Comparison of ENCODE assay signal across 8 cellular contexts in genomic region chr17:59786536-59787319, GRCh38.
DNase-seq lines count a peak whose midpoint lies in the region; ATAC-seq and TF ChIP-seq lines count a peak whose summit lies in the region.

No MANE protein-coding gene starts in this region.

- peak overlapping the region; percentile 99 for H3K27ac Mint-ChIP-seq in activated CD8-positive, alpha-beta T cell treated with anti-CD3 and anti-CD28 coated beads for 36 hours
- peak overlapping the region; percentile 90 for H3K27ac Mint-ChIP-seq in endodermal cell
- H3K27ac Mint-ChIP-seq in stimulated activated naive B cell treated with anti-CD40 and anti-IgM and Interleukin-4, amounts not matched to agents 10 μg/mL and 1 μg/mL and 100 μg/mL, for 72 hours = peak overlapping the region; percentile 98

- 63 to 76% methylated on average over 7 to 8 of the region's 8 CpGs for WGBS in endodermal cell (ENCODE audit: insufficient coverage in 1 of 2, insufficient read length in 1 of 2), 2 experiments

- peaks cover 58% of the 10 kb centered on the region for H3K4me1 Mint-ChIP-seq in activated CD8-positive, alpha-beta T cell treated with anti-CD3 and anti-CD28 coated beads for 36 hours (ENCODE audit: low read depth)
- H3K4me1 Mint-ChIP-seq in endodermal cell = peaks cover 30% of the 10 kb centered on the region
- H3K4me1 Mint-ChIP-seq in stimulated activated naive B cell treated with anti-CD40 and anti-IgM and Interleukin-4, amounts not matched to agents 10 μg/mL and 1 μg/mL and 100 μg/mL, for 72 hours = peaks cover 23 to 46% of the 10 kb centered on the region in 2 donors

- ATAC-seq in GM18520 (IDR thresholded peaks at IDR 0.05; ENCODE audit: unreplicated experiment) (peak; percentile 86), HG03039 (IDR thresholded peaks at IDR 0.05; ENCODE audit: unreplicated experiment) (peak; percentile 81)
- ATAC-seq in activated CD8-positive, alpha-beta T cell treated with anti-CD3 and anti-CD28 coated beads for 36 hours = peak; percentile 86
- ATAC-seq in stimulated activated naive B cell treated with anti-CD40 and anti-IgM and Interleukin-4, amounts not matched to agents 10 μg/mL and 1 μg/mL and 100 μg/mL, for 72 hours (replicated peaks) = peak; percentile 94 to 95

- no peaks in the 10 kb centered on the region for H3K9me3 ChIP-seq in endodermal cell (ENCODE audit: control insufficient read depth, low read length)
- no peaks in the 10 kb centered on the region for H3K9me3 ChIP-seq in muscle layer of duodenum (ENCODE audit: control insufficient read depth in 1 of 2, low read length in 2 of 2)

- no peaks in the 10 kb centered on the region for H3K9me3 Mint-ChIP-seq in activated CD8-positive, alpha-beta T cell treated with anti-CD3 and anti-CD28 coated beads for 36 hours
- H3K9me3 Mint-ChIP-seq in endodermal cell = no peaks in the 10 kb centered on the region
- H3K9me3 Mint-ChIP-seq in stimulated activated naive B cell treated with anti-CD40 and anti-IgM and Interleukin-4, amounts not matched to agents 10 μg/mL and 1 μg/mL and 100 μg/mL, for 72 hours = no peaks in the 10 kb centered on the region

- H3K27me3 ChIP-seq in endodermal cell (ENCODE audit: control insufficient read depth, insufficient read depth, low read length, poor library complexity, severe bottlenecking) (no peaks in the 10 kb centered on the region), muscle layer of duodenum (ENCODE audit: low read depth, low read length) (no peaks in the 10 kb centered on the region)

- peak overlapping the region; percentile 87 for H3K27ac ChIP-seq in endodermal cell (ENCODE audit: low read depth, low read length)
- H3K27ac ChIP-seq in muscle layer of duodenum (ENCODE audit: low read length) = peak overlapping the region; percentile 90

- CTCF ChIA-PET in AG04449 (lab: Yijun Ruan, JAX) = interaction anchor here (1.3 to 1.9 kb wide), 2 partner anchors 33 to 34 kb away, joined by 3 to 7 read pairs; no protein-coding TSS in a partner anchor
- CTCF ChIA-PET in activated CD8-positive, alpha-beta T cell treated with anti-CD3 and anti-CD28 coated beads for 36 hours (lab: Charles Lee) = interaction anchor here (0.9 to 8.0 kb wide), 9 partner anchors 25 to 73 kb away, joined by 3 to 108 read pairs (median 6); no protein-coding TSS in a partner anchor

- DNase-seq in AG04449 (ENCODE audit: low read depth, low spot score) (peak; percentile 100), NCI-H69 (lab: John Stamatoyannopoulos, UW) (peak; percentile 82), endodermal cell (peak; percentile 81)
- peak; percentile 92 for DNase-seq in activated CD8-positive, alpha-beta T cell treated with anti-CD3 and anti-CD28 coated beads for 36 hours
- peak; percentile 90 for DNase-seq in stimulated activated naive B cell treated with anti-CD40 and anti-IgM and Interleukin-4, amounts not matched to agents 10 μg/mL and 1 μg/mL and 100 μg/mL, for 72 hours

- peaks cover 37% of the 10 kb centered on the region for H3K36me3 Mint-ChIP-seq in activated CD8-positive, alpha-beta T cell treated with anti-CD3 and anti-CD28 coated beads for 36 hours (ENCODE audit: low read depth)
- H3K36me3 Mint-ChIP-seq in endodermal cell (ENCODE audit: low read depth) = peaks cover 4% of the 10 kb centered on the region
- peaks cover 15 to 29% of the 10 kb centered on the region in 2 donors for H3K36me3 Mint-ChIP-seq in stimulated activated naive B cell treated with anti-CD40 and anti-IgM and Interleukin-4, amounts not matched to agents 10 μg/mL and 1 μg/mL and 100 μg/mL, for 72 hours

- H3K9ac ChIP-seq in endodermal cell (ENCODE audit: extremely low read depth, low read length, poor library complexity, severe bottlenecking) = no peak overlapping the region

- H3K4me1 ChIP-seq in endodermal cell (ENCODE audit: control insufficient read depth, insufficient read depth, low read length) (peaks cover 11% of the 10 kb centered on the region), muscle layer of duodenum (ENCODE audit: control insufficient read depth in 1 of 2, insufficient read depth in 2 of 2, low read length in 2 of 2) (peaks cover 10 to 20% of the 10 kb centered on the region in 2 donors)

- no peaks in the 10 kb centered on the region for H3K27me3 Mint-ChIP-seq in activated CD8-positive, alpha-beta T cell treated with anti-CD3 and anti-CD28 coated beads for 36 hours
- no peaks in the 10 kb centered on the region for H3K27me3 Mint-ChIP-seq in endodermal cell (ENCODE audit: insufficient read depth)
- no peaks in the 10 kb centered on the region for H3K27me3 Mint-ChIP-seq in stimulated activated naive B cell treated with anti-CD40 and anti-IgM and Interleukin-4, amounts not matched to agents 10 μg/mL and 1 μg/mL and 100 μg/mL, for 72 hours

- no peaks in the 10 kb centered on the region for H3K36me3 ChIP-seq in endodermal cell (ENCODE audit: control insufficient read depth, insufficient read depth, low read length)
- peaks cover 0 to 36% of the 10 kb centered on the region in 2 donors for H3K36me3 ChIP-seq in muscle layer of duodenum (ENCODE audit: control insufficient read depth in 1 of 2, insufficient read depth in 2 of 2, low read length in 2 of 2)

- POLR2A ChIA-PET in AG04449 (lab: Yijun Ruan, JAX) = interaction anchor here (0.7 to 3.4 kb wide), 13 partner anchors 10 to 67 kb away, joined by 3 to 58 read pairs (median 3); no protein-coding TSS in a partner anchor
- POLR2A ChIA-PET in activated CD8-positive, alpha-beta T cell treated with anti-CD3 and anti-CD28 coated beads for 36 hours (lab: Charles Lee) = interaction anchor here (0.6 to 27.8 kb wide), 10 partner anchors 10 to 348 kb away, joined by 3 to 1156 read pairs (median 6); partner anchors contain the start of genes PTRH2 and VMP1

- H3K4me3 ChIP-seq in AG04449 (ENCODE audit: low read depth, low read length) (no peak overlapping the region), endodermal cell (ENCODE audit: low read length) (no peak overlapping the region), muscle layer of duodenum (ENCODE audit: low read depth in 1 of 2, low read length in 2 of 2) (peak overlapping the region; percentile 8 to 24)

- TF ChIP-seq CTCF in AG04449 (IDR thresholded peaks at IDR 0.05; ENCODE audit: insufficient read depth, low read length, missing control alignments) (no peak), endodermal cell (conservative IDR thresholded peaks at IDR 0.05) (no peak)
- no peak for TF ChIP-seq CTCF in activated CD8-positive, alpha-beta T cell treated with anti-CD3 and anti-CD28 coated beads for 36 hours (IDR thresholded peaks at IDR 0.05)

- H3K4me3 Mint-ChIP-seq in activated CD8-positive, alpha-beta T cell treated with anti-CD3 and anti-CD28 coated beads for 36 hours = peak overlapping the region; percentile 72
- no peak overlapping the region for H3K4me3 Mint-ChIP-seq in endodermal cell
- peak overlapping the region; percentile 73 to 77 for H3K4me3 Mint-ChIP-seq in stimulated activated naive B cell treated with anti-CD40 and anti-IgM and Interleukin-4, amounts not matched to agents 10 μg/mL and 1 μg/mL and 100 μg/mL, for 72 hours

- intact Hi-C loops in activated CD8-positive, alpha-beta T cell treated with anti-CD3 and anti-CD28 coated beads for 36 hours (cut with micrococcal nuclease) = loop anchor here (1.0 to 2.0 kb wide), 4 partner anchors 34 to 50 kb away; no protein-coding TSS in a partner anchor

Comparison
In these comparisons a context has a peak if more than half of its experiments do, and no peak if none do; other contexts are left out.
1. H3K4me3 ChIP-seq: peak in muscle layer of duodenum (2 of 2); none in AG04449 (single experiment) and endodermal cell (single experiment).
2. Peak in every context shown above with its lines, with median percentiles within 50 percentile points of each other: DNase-seq, ATAC-seq and H3K27ac Mint-ChIP-seq.